22 cellular contexts compared by ENCODE assay signal in the genomic region with DNA sequence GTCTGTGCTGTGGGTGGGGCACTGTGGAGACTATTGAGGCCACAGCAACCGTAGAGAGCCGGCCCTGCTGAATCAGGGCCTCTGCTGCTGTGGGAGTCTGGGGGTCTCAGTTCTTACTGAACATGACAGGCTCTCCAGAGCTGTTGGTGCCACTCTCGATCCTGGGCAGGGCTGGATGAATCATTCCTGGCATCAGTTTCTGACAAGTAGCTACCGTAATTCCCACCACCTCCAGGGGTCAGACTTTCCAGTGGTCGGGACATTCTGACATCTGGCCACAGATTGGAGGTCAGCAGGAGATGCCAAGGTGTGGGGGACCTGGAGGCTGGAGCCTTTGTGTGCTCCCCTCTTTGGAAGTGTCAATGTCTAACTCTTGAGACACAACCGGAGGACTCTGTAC.
A peak's percentile ranks its signal among the peaks of the same experiment; 100 is the strongest.
DNase-seq lines count a peak whose midpoint lies in the region; ATAC-seq and TF ChIP-seq lines count a peak whose summit lies in the region.
"Had no signal": no experiment of that assay in that cellular context is flagged by ENCODE, and none has a peak within 500 bp of the region (broad histone marks: within the 10 kb centered on the region; RNA-seq: fewer than 3 reads in every experiment).

No MANE protein-coding gene starts in this region.

- DNase-seq in Daoy (ENCODE audit: low read depth) (peak; percentile 63), H4 (ENCODE audit: low spot score) (peak; percentile 31), SK-MEL-5 (ENCODE audit: low read depth, low spot score) (peak; percentile 15), islet precursor cell (peak; percentile 45), suprapubic skin (ENCODE audit: low spot score in 2 of 2) (no peak), HUDEP-2 (lab: John Stamatoyannopoulos, UW; ENCODE audit: unreplicated experiment in 76 of 76) (no peak), tibial artery (no peak)
- DNase-seq: ACHN; CD4-positive, alpha-beta T cell; COR-L47; DMS153; Karpas-422; NCI-H1417; NCI-H187; NCI-H446 treated with DMSO at 0.1 percent for 48 hours; NCI-H526 treated with DMSO at 0.1 percent for 48 hours; OCI-M1 had no signal

- no peaks in the 10 kb centered on the region for H3K27me3 ChIP-seq in suprapubic skin
- no peaks in the 10 kb centered on the region for H3K27me3 ChIP-seq in tibial artery
- H3K27me3 ChIP-seq: BLaER1 had no signal

- WGBS in suprapubic skin = 81% methylated on average over 5 of the region's 6 CpGs

- H3K9me3 ChIP-seq in suprapubic skin = no peaks in the 10 kb centered on the region
- H3K9me3 ChIP-seq in tibial artery = peaks cover 0 to 4% (median 0%) of the 10 kb centered on the region in 3 donors

- no peak for ATAC-seq in HG02938 (IDR thresholded peaks at IDR 0.05; ENCODE audit: unreplicated experiment)
- ATAC-seq: HCT116, Right ventricle myocardium inferior had no signal

- no peaks in the 10 kb centered on the region for H3K4me1 ChIP-seq in suprapubic skin
- H3K4me1 ChIP-seq in tibial artery = no peaks in the 10 kb centered on the region
- H3K4me1 ChIP-seq: BLaER1 had no signal

- no peak for TF ChIP-seq EP300 in suprapubic skin (IDR thresholded peaks at IDR 0.05)

- in situ Hi-C loops in SK-MEL-5 (cut with HindIII; ENCODE audit: low pct_unique_long_range_greater_than_20kb, low sequenced_read_pairs) = no loop called here

- H3K4me3 ChIP-seq in suprapubic skin (no peak overlapping the region), tibial artery (no peak overlapping the region)
- H3K4me3 ChIP-seq: BLaER1, SK-N-MC had no signal

- no peaks in the 10 kb centered on the region for H3K36me3 ChIP-seq in suprapubic skin
- no peaks in the 10 kb centered on the region for H3K36me3 ChIP-seq in tibial artery
- H3K36me3 ChIP-seq: BLaER1 had no signal

- intact Hi-C loops in tibial artery (cut with DNase I; ENCODE audit: low total_unique reads) = no loop called here

- no peak for TF ChIP-seq POLR2A in suprapubic skin (IDR thresholded peaks at IDR 0.05)

- H3K27ac ChIP-seq in suprapubic skin (no peak overlapping the region), tibial artery (no peak overlapping the region)
- H3K27ac ChIP-seq: BLaER1, SK-N-MC had no signal

- no peak for TF ChIP-seq CTCF in suprapubic skin (IDR thresholded peaks at IDR 0.05)
- no peak for TF ChIP-seq CTCF in tibial artery (IDR thresholded peaks at IDR 0.05)

Comparison
In these comparisons a context has a peak if more than half of its experiments do, and no peak if none do; other contexts are left out.
1. DNase-seq: peak in Daoy (single experiment), H4 (single experiment), SK-MEL-5 (single experiment) and islet precursor cell (single experiment); none in suprapubic skin (0 of 2), HUDEP-2 (0 of 76) and tibial artery (0 of 2).